Comparison of ENCODE assay signal across 25 cellular contexts in genomic region chr16:68533937-68534336, GRCh38.
"Had no signal": no experiment of that assay in that cellular context is flagged by ENCODE, and none has a peak within 500 bp of the region (broad histone marks: within the 10 kb centered on the region; RNA-seq: fewer than 3 reads in every experiment).

No MANE protein-coding gene starts in this region.

- H3K27ac Mint-ChIP-seq: dendritic cell treated with granulocyte-macrophage colony-stimulating factor and Interleukin-4, amounts not matched to agents 40 ng/mL and 50 ng/mL, for 4 days; effector memory CD8-positive, alpha-beta T cell; endodermal cell; mesothelial cell of epicardium had no signal

- ATAC-seq: effector memory CD8-positive, alpha-beta T cell; esophagus mucosa; gastrocnemius medialis; heart right ventricle; left cardiac atrium; left lung; left ventricle myocardium superior; lower lobe of right lung; mucosa of descending colon had no signal

- H3K27me3 Mint-ChIP-seq: effector memory CD8-positive, alpha-beta T cell; naive B cell had no signal

- H3K36me3 ChIP-seq: colonic mucosa, gastrocnemius medialis, heart right ventricle, left lung, lower lobe of right lung had no signal

- H3K4me3 Mint-ChIP-seq: dendritic cell treated with granulocyte-macrophage colony-stimulating factor and Interleukin-4, amounts not matched to agents 40 ng/mL and 50 ng/mL, for 4 days; effector memory CD8-positive, alpha-beta T cell; endodermal cell; mesothelial cell of epicardium had no signal

- DNase-seq: colonic mucosa; cortex of kidney; effector CD8-positive, alpha-beta T cell; effector memory CD8-positive, alpha-beta T cell; endodermal cell; erythroblast; esophagus squamous epithelium; foreskin fibroblast; foreskin melanocyte; gastrocnemius medialis; glutamatergic neuron; head of caudate nucleus; heart right ventricle; hippocampal formation; left cardiac atrium; left lung; left ventricle myocardium superior; lower lobe of right lung; mesenchymal stem cell; mucosa of descending colon; naive B cell had no signal

- H3K4me3 ChIP-seq: colonic mucosa, esophagus squamous epithelium, gastrocnemius medialis, heart right ventricle, left lung, lower lobe of right lung, mucosa of descending colon had no signal

- H3K9me3 ChIP-seq: colonic mucosa, esophagus squamous epithelium, gastrocnemius medialis, left lung, lower lobe of right lung, mucosa of descending colon had no signal

- H3K27me3 ChIP-seq: colonic mucosa, esophagus squamous epithelium, gastrocnemius medialis had no signal

- H3K27ac ChIP-seq: colonic mucosa, epithelial cell of prostate, esophagus squamous epithelium, gastrocnemius medialis, heart right ventricle, left lung, lower lobe of right lung had no signal

- H3K9me3 Mint-ChIP-seq: effector memory CD8-positive, alpha-beta T cell had no signal
